13 cellular contexts compared by ENCODE assay signal in the genomic region with DNA sequence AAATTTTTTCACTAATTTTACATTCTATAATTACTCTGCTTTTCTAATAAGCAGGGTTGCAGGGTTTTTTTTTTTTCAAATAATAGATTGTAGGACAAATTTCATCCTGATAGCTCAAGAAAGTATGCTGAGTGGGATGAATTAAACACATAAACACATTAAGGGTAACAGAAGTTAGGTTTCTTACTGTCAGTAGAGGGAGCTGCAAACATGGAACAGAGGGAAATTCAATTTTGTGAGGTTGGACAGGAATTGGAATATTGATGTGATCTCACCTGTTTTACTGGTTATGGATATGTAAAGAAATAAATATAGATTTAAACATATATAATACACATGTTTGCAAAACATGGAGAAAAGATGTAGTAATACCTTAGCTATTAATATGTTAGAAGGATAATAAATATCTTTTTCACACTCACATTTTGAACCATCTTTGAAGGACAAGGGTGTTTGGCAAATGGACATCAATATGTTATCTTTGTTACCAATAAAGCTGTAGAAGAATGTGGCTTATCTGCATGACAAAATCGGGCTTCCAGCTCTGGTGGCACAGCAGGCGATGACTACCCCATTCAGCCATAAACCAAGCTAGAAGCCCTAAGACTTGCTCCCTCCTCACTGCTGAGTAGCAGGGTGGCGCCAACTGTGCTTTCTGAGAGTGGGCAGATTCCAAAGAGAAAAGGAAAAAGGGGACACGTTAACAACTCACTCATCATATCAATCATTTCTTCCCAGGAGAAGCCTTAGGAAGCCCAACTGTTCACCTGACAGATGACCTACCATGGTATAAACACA.
DNase-seq lines count a peak whose midpoint lies in the region; FAIRE-seq and TF ChIP-seq lines count a peak whose summit lies in the region.
"Had no signal": no experiment of that assay in that cellular context is flagged by ENCODE, and none has a peak within 500 bp of the region (broad histone marks: within the 10 kb centered on the region; RNA-seq: fewer than 3 reads in every experiment).

No MANE protein-coding gene starts in this region.

- no peaks in the 10 kb centered on the region for H3K27me3 ChIP-seq in keratinocyte (ENCODE audit: control insufficient read depth, extremely low read depth, insufficient read depth, low read length)

- H3K27ac Mint-ChIP-seq in activated naive CD4-positive, alpha-beta T cell treated with anti-CD3 and anti-CD28 coated beads for 36 hours, result no peak overlapping the region
- H3K27ac Mint-ChIP-seq in activated naive CD4-positive, alpha-beta T cell treated with anti-CD3 and anti-CD28 coated beads, Interleukin-2, amount 10 ng/mL, durations not matched to agents 7 days and 5 days, result no peak overlapping the region

- H3K36me3 Mint-ChIP-seq in activated naive CD4-positive, alpha-beta T cell treated with anti-CD3 and anti-CD28 coated beads for 36 hours (ENCODE audit: low read depth), result no peaks in the 10 kb centered on the region
- no peaks in the 10 kb centered on the region for H3K36me3 Mint-ChIP-seq in activated naive CD4-positive, alpha-beta T cell treated with anti-CD3 and anti-CD28 coated beads, Interleukin-2, amount 10 ng/mL, durations not matched to agents 7 days and 5 days

- H3K79me2 ChIP-seq in keratinocyte (ENCODE audit: control insufficient read depth, insufficient read depth, low read length), result no peaks in the 10 kb centered on the region

- H4K20me1 ChIP-seq in keratinocyte (ENCODE audit: control insufficient read depth, extremely low read depth, insufficient read depth, low read length), result no peaks in the 10 kb centered on the region

- H2AFZ ChIP-seq in keratinocyte (ENCODE audit: control insufficient read depth, low read length), result no peak overlapping the region

- POLR2A ChIA-PET in HEK293T (lab: Yijun Ruan, JAX), result no interaction called here

- H3K36me3 ChIP-seq in keratinocyte (ENCODE audit: control insufficient read depth in 2 of 2, extremely low read depth in 1 of 2, insufficient read depth in 2 of 2, low read length in 2 of 2), result no peaks in the 10 kb centered on the region

- intact Hi-C loops in activated naive CD4-positive, alpha-beta T cell treated with anti-CD3 and anti-CD28 coated beads for 36 hours (cut with micrococcal nuclease), result no loop called here

- H3K9me3 Mint-ChIP-seq in activated naive CD4-positive, alpha-beta T cell treated with anti-CD3 and anti-CD28 coated beads for 36 hours, result no peaks in the 10 kb centered on the region
- no peaks in the 10 kb centered on the region for H3K9me3 Mint-ChIP-seq in activated naive CD4-positive, alpha-beta T cell treated with anti-CD3 and anti-CD28 coated beads, Interleukin-2, amount 10 ng/mL, durations not matched to agents 7 days and 5 days

- H3K4me1 Mint-ChIP-seq in activated naive CD4-positive, alpha-beta T cell treated with anti-CD3 and anti-CD28 coated beads for 36 hours (ENCODE audit: low read depth), result no peaks in the 10 kb centered on the region
- H3K4me1 Mint-ChIP-seq in activated naive CD4-positive, alpha-beta T cell treated with anti-CD3 and anti-CD28 coated beads, Interleukin-2, amount 10 ng/mL, durations not matched to agents 7 days and 5 days, result no peaks in the 10 kb centered on the region

- no peak for FAIRE-seq in keratinocyte (lab: Jason Lieb, UNC)
- FAIRE-seq: G401.6 had no signal

- TF ChIP-seq CTCF in AG10803 (conservative IDR thresholded peaks at IDR 0.05; ENCODE audit: low read length), result peak; percentile 31; the same call in 1 of the 2 replicates
- TF ChIP-seq CTCF in astrocyte of the cerebellum (IDR thresholded peaks at IDR 0.05; ENCODE audit: low read depth, low read length, missing control alignments), result peak; percentile 32
- TF ChIP-seq CTCF in keratinocyte (optimal IDR thresholded peaks at IDR 0.05 in 1 of 3, IDR thresholded peaks at IDR 0.05 in 1 of 3, conservative IDR thresholded peaks at IDR 0.05 in 1 of 3; ENCODE audit: extremely low read depth in 1 of 3, insufficient read depth in 2 of 3, low read length in 3 of 3), result peak in 2 of 3 experiments; percentile 17 to 25

- H3K9me3 ChIP-seq in keratinocyte (ENCODE audit: control insufficient read depth, low read depth, low read length), result no peaks in the 10 kb centered on the region

- no peak overlapping the region for H3K9ac ChIP-seq in keratinocyte (ENCODE audit: control insufficient read depth, extremely low read depth, insufficient read depth, low read length)

- no peak overlapping the region for H3K4me3 ChIP-seq in AG10803 (ENCODE audit: low read length)
- H3K4me3 ChIP-seq in astrocyte of the cerebellum (ENCODE audit: low read depth, low read length), result no peak overlapping the region
- no peak overlapping the region for H3K4me3 ChIP-seq in keratinocyte (ENCODE audit: control insufficient read depth in 2 of 3, extremely low read depth in 1 of 3, insufficient read depth in 2 of 3, low read depth in 1 of 3, low read length in 3 of 3)

- in situ Hi-C loops in astrocyte of the cerebellum (cut with HindIII; ENCODE audit: low sequenced_read_pairs), result no loop called here

- no peak overlapping the region for H3K4me3 Mint-ChIP-seq in activated naive CD4-positive, alpha-beta T cell treated with anti-CD3 and anti-CD28 coated beads for 36 hours
- no peak overlapping the region for H3K4me3 Mint-ChIP-seq in activated naive CD4-positive, alpha-beta T cell treated with anti-CD3 and anti-CD28 coated beads, Interleukin-2, amount 10 ng/mL, durations not matched to agents 7 days and 5 days

- CTCF ChIA-PET in HEK293T (lab: Yijun Ruan, JAX), result interaction anchor here (0.7 to 0.9 kb wide), 2 partner anchors 1425 to 1866 kb away, joined by 3 read pairs; no protein-coding TSS in a partner anchor
- CTCF ChIA-PET in activated naive CD4-positive, alpha-beta T cell treated with anti-CD3 and anti-CD28 coated beads for 36 hours (lab: Charles Lee), result interaction anchor here (1.0 to 1.3 kb wide), 2 partner anchors 9 to 18 kb away, joined by 3 to 4 read pairs; no protein-coding TSS in a partner anchor
- CTCF ChIA-PET in activated naive CD4-positive, alpha-beta T cell treated with anti-CD3 and anti-CD28 coated beads, Interleukin-2, amount 10 ng/mL, durations not matched to agents 7 days and 5 days (lab: Charles Lee), result interaction anchor here (0.8 to 1.6 kb wide), 2 partner anchors 24 to 1786 kb away, joined by 3 read pairs; no protein-coding TSS in a partner anchor

- DNase-seq in AG10803 (ENCODE audit: low read depth), result no peak
- peak; percentile 15 for DNase-seq in HEK293T (ENCODE audit: extremely low spot score)
- DNase-seq in astrocyte of the cerebellum (ENCODE audit: low read depth), result no peak
- DNase-seq in keratinocyte (ENCODE audit: low read depth, low spot score), result no peak
- DNase-seq in activated naive CD4-positive, alpha-beta T cell treated with anti-CD3 and anti-CD28 coated beads for 36 hours, result no peak
- no peak for DNase-seq in activated naive CD4-positive, alpha-beta T cell treated with anti-CD3 and anti-CD28 coated beads, Interleukin-2, amount 10 ng/mL, durations not matched to agents 7 days and 5 days
- no peak for DNase-seq in activated CD4-positive, alpha-beta T cell treated with anti-CD3 and anti-CD28 coated beads, Interleukin-2, amount 50 U/mL, for 4 hours
- no peak for DNase-seq in OCI-M2 (lab: John Stamatoyannopoulos, UW; ENCODE audit: unreplicated experiment)
- DNase-seq: activated T-cell treated with anti-CD3 and anti-CD28 coated beads, Interleukin-2, amount 50 U/mL, for 1 hour; C1 segment of cervical spinal cord; midbrain; stimulated activated naive CD4-positive, alpha-beta T cell treated with Interleukin-2 at 50 U/mL for 16 hours had no signal

- H3K4me2 ChIP-seq in keratinocyte (ENCODE audit: control insufficient read depth, extremely low read depth, insufficient read depth, low read depth, low read length), result no peak overlapping the region

- dilution Hi-C loops in keratinocyte (cut with MboI; ENCODE audit: extremely low pct_ligation_motif_present, low sequenced_read_pairs), result no loop called here

- no peaks in the 10 kb centered on the region for H3K4me1 ChIP-seq in keratinocyte (ENCODE audit: control insufficient read depth, extremely low read depth, insufficient read depth, low read length)

- peaks cover 11% of the 10 kb centered on the region for H3K27me3 Mint-ChIP-seq in activated naive CD4-positive, alpha-beta T cell treated with anti-CD3 and anti-CD28 coated beads for 36 hours (ENCODE audit: low read depth)
- H3K27me3 Mint-ChIP-seq in activated naive CD4-positive, alpha-beta T cell treated with anti-CD3 and anti-CD28 coated beads, Interleukin-2, amount 10 ng/mL, durations not matched to agents 7 days and 5 days, result peaks cover 10% of the 10 kb centered on the region

- no peak overlapping the region for H3K27ac ChIP-seq in keratinocyte (ENCODE audit: control insufficient read depth, insufficient read depth, low read length)

- no peaks in the 10 kb centered on the region for H3K9me1 ChIP-seq in keratinocyte (ENCODE audit: control insufficient read depth, extremely low read depth, insufficient read depth, low read length)

TF ChIP-seq in HEK293T, 16 proteins besides CTCF, POLR2A, EP300 and RAD21:
- TF ChIP-seq CTBP1 (IDR thresholded peaks at IDR 0.05; ENCODE audit: borderline replicate concordance) (no peak), ARNT (IDR thresholded peaks at IDR 0.05) (no peak), SP1 (IDR thresholded peaks at IDR 0.05) (no peak), FOXA1 (IDR thresholded peaks at IDR 0.05) (no peak), ZNF384 (IDR thresholded peaks at IDR 0.05) (no peak), FOXK2 (IDR thresholded peaks at IDR 0.05) (no peak), BHLHE40 (IDR thresholded peaks at IDR 0.05; ENCODE audit: borderline replicate concordance) (no peak), HDGF (IDR thresholded peaks at IDR 0.05; ENCODE audit: borderline replicate concordance) (no peak), TARDBP (IDR thresholded peaks at IDR 0.05) (no peak), SUZ12 (IDR thresholded peaks at IDR 0.05) (no peak), L3MBTL2 (conservative IDR thresholded peaks at IDR 0.05) (no peak), LEF1 (IDR thresholded peaks at IDR 0.05; ENCODE audit: borderline replicate concordance) (no peak), NFRKB (IDR thresholded peaks at IDR 0.05) (no peak), ELF4 (IDR thresholded peaks at IDR 0.05) (no peak), FOXM1 (IDR thresholded peaks at IDR 0.05; ENCODE audit: borderline replicate concordance) (no peak)
- TF ChIP-seq, protein P1, sequence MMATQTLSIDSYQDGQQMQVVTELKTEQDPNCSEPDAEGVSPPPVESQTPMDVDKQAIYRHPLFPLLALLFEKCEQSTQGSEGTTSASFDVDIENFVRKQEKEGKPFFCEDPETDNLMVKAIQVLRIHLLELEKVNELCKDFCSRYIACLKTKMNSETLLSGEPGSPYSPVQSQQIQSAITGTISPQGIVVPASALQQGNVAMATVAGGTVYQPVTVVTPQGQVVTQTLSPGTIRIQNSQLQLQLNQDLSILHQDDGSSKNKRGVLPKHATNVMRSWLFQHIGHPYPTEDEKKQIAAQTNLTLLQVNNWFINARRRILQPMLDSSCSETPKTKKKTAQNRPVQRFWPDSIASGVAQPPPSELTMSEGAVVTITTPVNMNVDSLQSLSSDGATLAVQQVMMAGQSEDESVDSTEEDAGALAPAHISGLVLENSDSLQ (IDR thresholded peaks at IDR 0.05), result no peak
TF ChIP-seq in HEK293T: peak in this region for 0.
